In genomic region chr12:56159482-56160105, GRCh38 we compare ENCODE assay signal across 8 cellular contexts. TPM values are rescaled to one million over a fixed set of nuclear protein-coding genes. Genes with fewer than 3 reads are reported as not detected.
DNase-seq lines count a peak whose midpoint lies in the region; ATAC-seq and TF ChIP-seq lines count a peak whose summit lies in the region.

No MANE protein-coding gene starts in this region.

- POLR2A ChIA-PET in HCT116 (lab: Charles Lee) = interaction anchor here (1.3 to 1.8 kb wide), 2 partner anchors 32 to 42 kb away, joined by 5 to 7 read pairs; partner anchors contain the start of genes ESYT1 and ZC3H10
- POLR2A ChIA-PET in activated CD8-positive, alpha-beta T cell treated with anti-CD3 and anti-CD28 coated beads, Interleukin-2, amount 10 ng/mL, durations not matched to agents 7 days and 5 days (lab: Charles Lee) = interaction anchor here (0.8 to 6.6 kb wide), 10 partner anchors 9 to 140 kb away, joined by 3 to 77 read pairs (median 5); partner anchors contain the start of genes CS, ESYT1, PA2G4 and SMARCC2

- H3K4me1 Mint-ChIP-seq in activated CD8-positive, alpha-beta T cell treated with anti-CD3 and anti-CD28 coated beads, Interleukin-2, amount 10 ng/mL, durations not matched to agents 7 days and 5 days (ENCODE audit: low read depth) = peaks cover 52% of the 10 kb centered on the region

- peaks cover 12 to 24% of the 10 kb centered on the region in 2 experiments for H3K4me1 ChIP-seq in HCT116 (ENCODE audit: control insufficient read depth in 1 of 2, insufficient read depth in 2 of 2, low read length in 2 of 2)
- H3K4me1 ChIP-seq in iPS DF 6.9 (ENCODE audit: control insufficient read depth, insufficient read depth, low read length) = peaks cover 7% of the 10 kb centered on the region
- H3K4me1 ChIP-seq in spleen = peaks cover 22 to 65% (median 52%) of the 10 kb centered on the region in 6 donors

- DNase-seq in HCT116 (ENCODE audit: low read depth, low spot score) = no peak
- DNase-seq in activated CD8-positive, alpha-beta T cell treated with anti-CD3 and anti-CD28 coated beads, Interleukin-2, amount 10 ng/mL, durations not matched to agents 7 days and 5 days = no peak
- DNase-seq in iPS DF 6.9 (ENCODE audit: low read depth, low spot score) = no peak
- DNase-seq in spleen = no peak

- H3K4me3 ChIP-seq in HCT116 (replicated peaks in 1 of 2; ENCODE audit: low read depth in 1 of 2, low read length in 2 of 2) (peak overlapping the region; percentile 78 to 96), iPS DF 6.9 (ENCODE audit: low read length) (peak overlapping the region; percentile 57; the same call in 1 of the 2 replicates), spleen (peak overlapping the region; percentile 66 to 88 (median 71))

- peaks cover 79% of the 10 kb centered on the region for H3K36me3 Mint-ChIP-seq in activated CD8-positive, alpha-beta T cell treated with anti-CD3 and anti-CD28 coated beads, Interleukin-2, amount 10 ng/mL, durations not matched to agents 7 days and 5 days (ENCODE audit: low read depth)

- peak overlapping the region; percentile 90 for H3K4me3 Mint-ChIP-seq in activated CD8-positive, alpha-beta T cell treated with anti-CD3 and anti-CD28 coated beads, Interleukin-2, amount 10 ng/mL, durations not matched to agents 7 days and 5 days

- intact Hi-C loops in HCT116 (cut with micrococcal nuclease) = loop anchor here (2.0 kb wide), 1 partner anchor 41 kb away; the partner anchor contains the start of gene ZC3H10
- intact Hi-C loops in spleen (cut with DNase I; ENCODE audit: low total_unique reads) = no loop called here

- H3K36me3 ChIP-seq in HCT116 (ENCODE audit: control insufficient read depth in 1 of 2, insufficient read depth in 2 of 2, low read length in 2 of 2) (peaks cover 40 to 50% of the 10 kb centered on the region in 2 experiments; a peak in 3 of 4 replicates), iPS DF 6.9 (ENCODE audit: control insufficient read depth, insufficient read depth, low read length) (peaks cover 46% of the 10 kb centered on the region), spleen (peaks cover 0 to 53% (median 51%) of the 10 kb centered on the region in 6 donors)

- H3K9me3 Mint-ChIP-seq in activated CD8-positive, alpha-beta T cell treated with anti-CD3 and anti-CD28 coated beads, Interleukin-2, amount 10 ng/mL, durations not matched to agents 7 days and 5 days (ENCODE audit: insufficient read depth) = no peaks in the 10 kb centered on the region

- H4K20me1 ChIP-seq in HCT116 (ENCODE audit: insufficient read depth) = no peaks in the 10 kb centered on the region

- H3K27ac ChIP-seq in HCT116 (ENCODE audit: low read depth, low read length) = peak overlapping the region; percentile 85
- no peak overlapping the region for H3K27ac ChIP-seq in iPS DF 6.9 (ENCODE audit: low read length)
- peak overlapping the region; percentile 87 to 99 (median 95) for H3K27ac ChIP-seq in spleen

- peak overlapping the region; percentile 96 for H3K4me2 ChIP-seq in HCT116 (ENCODE audit: low read length)

- H2AFZ ChIP-seq in HCT116 (ENCODE audit: low read depth, low read length, poor library complexity, severe bottlenecking) = no peak overlapping the region

- TF ChIP-seq CTCF in HCT116 (IDR thresholded peaks at IDR 0.05 in 2 of 3, conservative IDR thresholded peaks at IDR 0.05 in 1 of 3; ENCODE audit: borderline replicate concordance in 1 of 3, insufficient read depth in 1 of 3, low read depth in 2 of 3, low read length in 2 of 3) (no peak), spleen (IDR thresholded peaks at IDR 0.05 in 8 of 11, conservative IDR thresholded peaks at IDR 0.05 in 3 of 11) (no peak)

- TF ChIP-seq RAD21 in HCT116 (IDR thresholded peaks at IDR 0.05; ENCODE audit: low read depth) = no peak

- BruUV-seq in HCT116 (replicated peaks; lab: Mats Ljungman, UMichigan) = no TSS peak

- H3K9me3 ChIP-seq in HCT116 (ENCODE audit: control insufficient read depth in 1 of 2, insufficient read depth in 1 of 2, low read depth in 1 of 2, low read length in 2 of 2) = no peaks in the 10 kb centered on the region
- no peaks in the 10 kb centered on the region for H3K9me3 ChIP-seq in iPS DF 6.9 (ENCODE audit: control insufficient read depth, insufficient read depth, low read length)
- H3K9me3 ChIP-seq in spleen = no peaks in the 10 kb centered on the region

- TF ChIP-seq POLR2A in HCT116 (IDR thresholded peaks at IDR 0.05; ENCODE audit: borderline replicate concordance, extremely low read depth, insufficient read depth, insufficient read length) = no peak
- TF ChIP-seq POLR2A in spleen (IDR thresholded peaks at IDR 0.05) = no peak

- no peaks in the 10 kb centered on the region for H3K9me2 ChIP-seq in HCT116 (ENCODE audit: insufficient read depth)

- RAD21 ChIA-PET in HCT116 (lab: Charles Lee; ENCODE audit: low non-redundant PET in 1 of 2, low total read pairs in 2 of 2, uncharacterized antibody in 2 of 2, unreplicated experiment in 2 of 2) = no interaction called here

- ATAC-seq in HCT116 (no peak), GM19395 (IDR thresholded peaks at IDR 0.05; ENCODE audit: unreplicated experiment) (no peak), HG02852 (IDR thresholded peaks at IDR 0.05; ENCODE audit: unreplicated experiment) (no peak), HG03280 (IDR thresholded peaks at IDR 0.05; ENCODE audit: unreplicated experiment) (no peak), HG03378 (IDR thresholded peaks at IDR 0.05; ENCODE audit: unreplicated experiment) (no peak)
- no peak for ATAC-seq in activated CD8-positive, alpha-beta T cell treated with anti-CD3 and anti-CD28 coated beads, Interleukin-2, amount 10 ng/mL, durations not matched to agents 7 days and 5 days

- H3K27ac Mint-ChIP-seq in activated CD8-positive, alpha-beta T cell treated with anti-CD3 and anti-CD28 coated beads, Interleukin-2, amount 10 ng/mL, durations not matched to agents 7 days and 5 days = peak overlapping the region; percentile 96

- H3K79me2 ChIP-seq in HCT116 (ENCODE audit: insufficient read depth, low read length) = peaks cover 43% of the 10 kb centered on the region

- H3K27me3 ChIP-seq in HCT116 (ENCODE audit: insufficient read depth, low read length) (no peaks in the 10 kb centered on the region), iPS DF 6.9 (ENCODE audit: control insufficient read depth, insufficient read depth, low read length) (no peaks in the 10 kb centered on the region), spleen (replicated peaks in 1 of 7) (no peaks in the 10 kb centered on the region)

- peak overlapping the region; percentile 99 for H3K9ac ChIP-seq in HCT116 (ENCODE audit: low read length)

- WGBS in iPS DF 6.9 (ENCODE audit: insufficient coverage, insufficient read length) = no CpG with 5 or more reads among the region's 6 CpGs
- 11 to 43% (median 27%) methylated on average over 5 to 6 of the region's 6 CpGs for WGBS in spleen, 5 donors

- CTCF ChIA-PET in HCT116 (lab: Charles Lee) = interaction anchor here (1.1 to 1.4 kb wide), 2 partner anchors 30 to 42 kb away, joined by 4 to 5 read pairs; partner anchors contain the start of genes SMARCC2 and ZC3H10
- CTCF ChIA-PET in activated CD8-positive, alpha-beta T cell treated with anti-CD3 and anti-CD28 coated beads, Interleukin-2, amount 10 ng/mL, durations not matched to agents 7 days and 5 days (lab: Charles Lee) = interaction anchor here (1.0 to 8.3 kb wide), 5 partner anchors 16 to 41 kb away, joined by 3 to 74 read pairs (median 20); partner anchors contain the start of genes ESYT1, SMARCC2 and ZC3H10

- H3K27me3 Mint-ChIP-seq in activated CD8-positive, alpha-beta T cell treated with anti-CD3 and anti-CD28 coated beads, Interleukin-2, amount 10 ng/mL, durations not matched to agents 7 days and 5 days (ENCODE audit: low read depth) = no peaks in the 10 kb centered on the region

TF ChIP-seq in HCT116, 20 proteins besides CTCF, POLR2A, EP300 and RAD21:
- TF ChIP-seq EGR1 (IDR thresholded peaks at IDR 0.05; ENCODE audit: low read depth) (no peak), SIN3A (IDR thresholded peaks at IDR 0.05; ENCODE audit: low read depth) (no peak), EZH2 (IDR thresholded peaks at IDR 0.05) (no peak), JUND (IDR thresholded peaks at IDR 0.05) (no peak), TCF7L2 (IDR thresholded peaks at IDR 0.05; ENCODE audit: borderline replicate concordance, extremely low read depth, insufficient read depth, insufficient read length) (no peak), POLR2AphosphoS5 (IDR thresholded peaks at IDR 0.05; ENCODE audit: low read depth, low read length) (peak; percentile 16; the same call in 1 of the 2 replicates), YY1 (IDR thresholded peaks at IDR 0.05; ENCODE audit: extremely low read depth, insufficient replicate concordance, low read depth, low read length) (no peak)
TF ChIP-seq in HCT116: peak in this region for 1.

RNA-seq across cellular contexts. Expression of gene MYL6, which starts 1.4 kb away (rescaled TPM):
- total RNA-seq in HCT116 (2021; ENCODE audit: unreplicated experiment) = 554 TPM
- polyA plus RNA-seq in HCT116 (2012) = 910 and 946 TPM in 2 replicates
- 1,000 to 10,000 TPM; 1,527 to 1,542 TPM for total RNA-seq in activated CD8-positive, alpha-beta T cell treated with anti-CD3 and anti-CD28 coated beads, Interleukin-2, amount 10 ng/mL, durations not matched to agents 7 days and 5 days
- 1,000 to 10,000 TPM; 1,063 to 1,656 (median 1,218) TPM for total RNA-seq in spleen
- polyA plus RNA-seq in spleen = 1,000 to 10,000 TPM; 1,480 to 3,098 (median 2,131) TPM

RNA-seq across cellular contexts. Expression of gene MYL6B, which starts 7.2 kb away (rescaled TPM):
- 94.3 TPM for total RNA-seq in HCT116 (2021; ENCODE audit: unreplicated experiment)
- polyA plus RNA-seq in HCT116 (2012) = 92.6 and 103 TPM in 2 replicates
- total RNA-seq in activated CD8-positive, alpha-beta T cell treated with anti-CD3 and anti-CD28 coated beads, Interleukin-2, amount 10 ng/mL, durations not matched to agents 7 days and 5 days = 10 to 100 TPM; 60.0 to 60.7 TPM
- 100 to 1,000 TPM in 1 of 7 donors, 10 to 100 TPM in 6; 17.1 to 101 (median 35.7) TPM for total RNA-seq in spleen
- 10 to 100 TPM; 50.1 to 69.1 (median 57.0) TPM for polyA plus RNA-seq in spleen

RNA-seq across cellular contexts. Expression of gene SMARCC2, which starts 29.7 kb away (rescaled TPM):
- 99.7 TPM for total RNA-seq in HCT116 (2021; ENCODE audit: unreplicated experiment)
- polyA plus RNA-seq in HCT116 (2012) = 46.0 and 55.3 TPM in 2 replicates
- total RNA-seq in activated CD8-positive, alpha-beta T cell treated with anti-CD3 and anti-CD28 coated beads, Interleukin-2, amount 10 ng/mL, durations not matched to agents 7 days and 5 days = 100 to 1,000 TPM; 144 to 154 TPM
- 100 to 1,000 TPM in 4 of 7 donors, 10 to 100 TPM in 3; 73.7 to 121 (median 101) TPM for total RNA-seq in spleen
- 10 to 100 TPM in 1 of 3 donors, 1 to 10 TPM in 2; 8.5 to 24.7 (median 9.4) TPM for polyA plus RNA-seq in spleen

RNA-seq across cellular contexts. Expression of gene ESYT1, which starts 31.5 kb away (rescaled TPM):
- 80.9 TPM for total RNA-seq in HCT116 (2021; ENCODE audit: unreplicated experiment)
- polyA plus RNA-seq in HCT116 (2012) = 67.3 and 87.6 TPM in 2 replicates
- total RNA-seq in activated CD8-positive, alpha-beta T cell treated with anti-CD3 and anti-CD28 coated beads, Interleukin-2, amount 10 ng/mL, durations not matched to agents 7 days and 5 days = 100 to 1,000 TPM; 317 to 333 TPM
- total RNA-seq in spleen = 100 to 1,000 TPM in 6 of 7 donors, 10 to 100 TPM in 1; 89.0 to 112 (median 107) TPM
- polyA plus RNA-seq in spleen = 10 to 100 TPM; 20.2 to 39.8 (median 33.2) TPM

RNA-seq across cellular contexts. Expression of gene ZC3H10, which starts 41.5 kb away (rescaled TPM):
- 8.7 TPM for total RNA-seq in HCT116 (2021; ENCODE audit: unreplicated experiment)
- polyA plus RNA-seq in HCT116 (2012) = 3.6 and 3.7 TPM in 2 replicates
- total RNA-seq in activated CD8-positive, alpha-beta T cell treated with anti-CD3 and anti-CD28 coated beads, Interleukin-2, amount 10 ng/mL, durations not matched to agents 7 days and 5 days = 10 to 100 TPM in 1 of 2 experiments, 1 to 10 TPM in 1; 9.1 to 10.6 TPM
- 10 to 100 TPM in 4 of 7 donors, 1 to 10 TPM in 3; 7.4 to 13.6 (median 10.5) TPM for total RNA-seq in spleen
- 1 to 10 TPM; 1.5 to 4.0 (median 2.5) TPM for polyA plus RNA-seq in spleen
